ENCODE assay signal across 21 cellular contexts in genomic region chr14:65010211-65010931, GRCh38.
"Had no signal": no experiment of that assay in that cellular context is flagged by ENCODE, and none has a peak within 500 bp of the region (broad histone marks: within the 10 kb centered on the region; RNA-seq: fewer than 3 reads in every experiment).

No MANE protein-coding gene starts in this region.

- H3K4me1 ChIP-seq: colonic mucosa, heart left ventricle, left ventricle myocardium inferior, prostate gland, upper lobe of right lung had no signal

- H3K27ac ChIP-seq: brain microvascular endothelial cell, colonic mucosa, heart left ventricle, left ventricle myocardium inferior, prostate gland, thoracic aorta, upper lobe of right lung had no signal

- H3K27me3 ChIP-seq: brain microvascular endothelial cell, colonic mucosa, heart left ventricle, upper lobe of right lung had no signal

- DNase-seq: activated CD4-positive, alpha-beta memory T cell treated with anti-CD3 and anti-CD28 coated beads for 36 hours; activated CD4-positive, alpha-beta T cell treated with anti-CD3 and anti-CD28 coated beads for 36 hours; activated naive CD4-positive, alpha-beta T cell treated with anti-CD3 and anti-CD28 coated beads for 36 hours; brain microvascular endothelial cell; colonic mucosa; erythroblast; heart left ventricle; kidney; left ventricle myocardium inferior; mammary epithelial cell; right cardiac atrium; small intestine; stimulated activated CD4-positive, alpha-beta T cell treated with anti-CD3 and anti-CD28 coated beads, Interleukin-15, amount 100 ng/mL, for 24 hours; stimulated activated CD4-positive, alpha-beta T cell treated with anti-CD3 and anti-CD28 coated beads, Interleukin-2, amount 100 ng/mL, for 48 hours; SW 1271; upper lobe of right lung had no signal

- FAIRE-seq: endometrium, frontal cortex, kidney, small intestine had no signal

- ATAC-seq: activated CD4-positive, alpha-beta T cell treated with anti-CD3 and anti-CD28 coated beads for 36 hours; heart left ventricle; right cardiac atrium; upper lobe of right lung; WTC11 had no signal

- H3K9me3 ChIP-seq: colonic mucosa, heart left ventricle, left ventricle myocardium inferior, prostate gland, thoracic aorta, upper lobe of right lung had no signal

- H3K4me3 ChIP-seq: colonic mucosa, heart left ventricle, left ventricle myocardium inferior, prostate gland, thoracic aorta, upper lobe of right lung had no signal

- H3K36me3 ChIP-seq: colonic mucosa, prostate gland had no signal
